Comparison of ENCODE assay signal across 2 cellular contexts in genomic region chr19:11195169-11195568, GRCh38.
A peak's percentile ranks its signal among the peaks of the same experiment; 100 is the strongest.
TF ChIP-seq lines count a peak whose summit lies in the region.

No MANE protein-coding gene starts in this region.

TF ChIP-seq in liver, 16 proteins besides CTCF, POLR2A, EP300 and RAD21:
- TF ChIP-seq MAX (IDR thresholded peaks at IDR 0.05): no peak
- TF ChIP-seq REST (IDR thresholded peaks at IDR 0.05): no peak
- no peak for TF ChIP-seq JUND (IDR thresholded peaks at IDR 0.05)
- TF ChIP-seq, protein P1, sequence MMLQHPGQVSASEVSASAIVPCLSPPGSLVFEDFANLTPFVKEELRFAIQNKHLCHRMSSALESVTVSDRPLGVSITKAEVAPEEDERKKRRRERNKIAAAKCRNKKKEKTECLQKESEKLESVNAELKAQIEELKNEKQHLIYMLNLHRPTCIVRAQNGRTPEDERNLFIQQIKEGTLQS (IDR thresholded peaks at IDR 0.05): no peak
- no peak for TF ChIP-seq HNF4A (conservative IDR thresholded peaks at IDR 0.05)
- no peak for TF ChIP-seq FOXA2 (IDR thresholded peaks at IDR 0.05)
- no peak for TF ChIP-seq HNF4G (IDR thresholded peaks at IDR 0.05)
- peak; percentile 8 for TF ChIP-seq NR2F2 (IDR thresholded peaks at IDR 0.05)
TF ChIP-seq in liver: peak in this region for 1.

TF ChIP-seq in HepG2, 621 proteins besides CTCF, POLR2A, EP300 and RAD21:
- TF ChIP-seq ZNF747 (CRISPR knock-in tag; IDR thresholded peaks at IDR 0.05; ENCODE audit: borderline replicate concordance) (no peak), PHF21A (CRISPR knock-in tag; IDR thresholded peaks at IDR 0.05) (no peak), NRL (CRISPR knock-in tag; IDR thresholded peaks at IDR 0.05; ENCODE audit: borderline replicate concordance) (no peak), ZNF768 (CRISPR knock-in tag; IDR thresholded peaks at IDR 0.05) (no peak), ZNF589 (CRISPR knock-in tag; conservative IDR thresholded peaks at IDR 0.05) (no peak), FOXK2 (IDR thresholded peaks at IDR 0.05) (no peak), RFX5 (IDR thresholded peaks at IDR 0.05; ENCODE audit: low read depth, low read length) (no peak), EED (CRISPR knock-in tag; IDR thresholded peaks at IDR 0.05) (no peak), ELF3 (CRISPR knock-in tag; IDR thresholded peaks at IDR 0.05) (no peak), XBP1 (CRISPR knock-in tag; IDR thresholded peaks at IDR 0.05) (no peak), MEIS2 (CRISPR knock-in tag; IDR thresholded peaks at IDR 0.05) (no peak), ZNF674 (CRISPR knock-in tag; IDR thresholded peaks at IDR 0.05; ENCODE audit: low read depth) (no peak), DZIP1 (CRISPR knock-in tag; IDR thresholded peaks at IDR 0.05) (no peak)
- TF ChIP-seq, protein P2, sequence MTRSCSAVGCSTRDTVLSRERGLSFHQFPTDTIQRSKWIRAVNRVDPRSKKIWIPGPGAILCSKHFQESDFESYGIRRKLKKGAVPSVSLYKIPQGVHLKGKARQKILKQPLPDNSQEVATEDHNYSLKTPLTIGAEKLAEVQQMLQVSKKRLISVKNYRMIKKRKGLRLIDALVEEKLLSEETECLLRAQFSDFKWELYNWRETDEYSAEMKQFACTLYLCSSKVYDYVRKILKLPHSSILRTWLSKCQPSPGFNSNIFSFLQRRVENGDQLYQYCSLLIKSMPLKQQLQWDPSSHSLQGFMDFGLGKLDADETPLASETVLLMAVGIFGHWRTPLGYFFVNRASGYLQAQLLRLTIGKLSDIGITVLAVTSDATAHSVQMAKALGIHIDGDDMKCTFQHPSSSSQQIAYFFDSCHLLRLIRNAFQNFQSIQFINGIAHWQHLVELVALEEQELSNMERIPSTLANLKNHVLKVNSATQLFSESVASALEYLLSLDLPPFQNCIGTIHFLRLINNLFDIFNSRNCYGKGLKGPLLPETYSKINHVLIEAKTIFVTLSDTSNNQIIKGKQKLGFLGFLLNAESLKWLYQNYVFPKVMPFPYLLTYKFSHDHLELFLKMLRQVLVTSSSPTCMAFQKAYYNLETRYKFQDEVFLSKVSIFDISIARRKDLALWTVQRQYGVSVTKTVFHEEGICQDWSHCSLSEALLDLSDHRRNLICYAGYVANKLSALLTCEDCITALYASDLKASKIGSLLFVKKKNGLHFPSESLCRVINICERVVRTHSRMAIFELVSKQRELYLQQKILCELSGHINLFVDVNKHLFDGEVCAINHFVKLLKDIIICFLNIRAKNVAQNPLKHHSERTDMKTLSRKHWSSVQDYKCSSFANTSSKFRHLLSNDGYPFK (CRISPR knock-in tag; IDR thresholded peaks at IDR 0.05; ENCODE audit: borderline replicate concordance): no peak
